Comparison of ENCODE assay signal across 1 cellular context in genomic region chr9:70123695-70124094, GRCh38.
A peak's percentile ranks its signal among the peaks of the same experiment; 100 is the strongest.
TF ChIP-seq lines count a peak whose summit lies in the region.

No MANE protein-coding gene starts in this region.

TF ChIP-seq in HepG2, 621 proteins besides CTCF, POLR2A, EP300 and RAD21:
- TF ChIP-seq USF2 (IDR thresholded peaks at IDR 0.05; ENCODE audit: low read depth, low read length) (no peak), USF2 (CRISPR knock-in tag; IDR thresholded peaks at IDR 0.05; ENCODE audit: borderline replicate concordance) (no peak), EEA1 (CRISPR knock-in tag; IDR thresholded peaks at IDR 0.05; ENCODE audit: borderline replicate concordance) (no peak), ZBTB38 (CRISPR knock-in tag; IDR thresholded peaks at IDR 0.05) (no peak), JUND (CRISPR knock-in tag; IDR thresholded peaks at IDR 0.05) (no peak), PRDM15 (CRISPR knock-in tag; IDR thresholded peaks at IDR 0.05) (no peak), PHF5A (CRISPR knock-in tag; IDR thresholded peaks at IDR 0.05; ENCODE audit: low read depth, unreplicated experiment) (no peak), CHCHD3 (CRISPR knock-in tag; IDR thresholded peaks at IDR 0.05) (no peak), HNF4A (CRISPR knock-in tag; IDR thresholded peaks at IDR 0.05) (peak; percentile 85), CEBPB (IDR thresholded peaks at IDR 0.05; ENCODE audit: borderline replicate concordance, low read depth, low read length) (peak; percentile 39; the same call in 1 of the 2 replicates), ZBTB37 (CRISPR knock-in tag; IDR thresholded peaks at IDR 0.05) (peak; percentile 45; the same call in 1 of the 2 replicates), ZBTB8A (CRISPR knock-in tag; IDR thresholded peaks at IDR 0.05; ENCODE audit: borderline replicate concordance, low read depth) (no peak), ZNF496 (CRISPR knock-in tag; IDR thresholded peaks at IDR 0.05; ENCODE audit: insufficient replicate concordance) (no peak), HNF4G (IDR thresholded peaks at IDR 0.05; ENCODE audit: borderline replicate concordance, low read depth, low read length) (peak; percentile 61; the same call in 1 of the 2 replicates), HNF4G (CRISPR knock-in tag; IDR thresholded peaks at IDR 0.05; ENCODE audit: borderline replicate concordance, low read depth) (no peak), RNF2 (conservative IDR thresholded peaks at IDR 0.05; ENCODE audit: low read depth) (no peak), CEBPG (CRISPR knock-in tag; IDR thresholded peaks at IDR 0.05) (peak; percentile 55; the same call in 1 of the 2 replicates), AHR (CRISPR knock-in tag; IDR thresholded peaks at IDR 0.05) (no peak), ESRRA (CRISPR knock-in tag; IDR thresholded peaks at IDR 0.05; ENCODE audit: low read depth) (0 out of 2 replicates have a peak, but pooled peaks have one; percentile 37), ZBTB7B (CRISPR knock-in tag; IDR thresholded peaks at IDR 0.05) (0 out of 2 replicates have a peak, but pooled peaks have one; percentile 27), GMEB1 (CRISPR knock-in tag; IDR thresholded peaks at IDR 0.05; ENCODE audit: borderline replicate concordance) (no peak), SALL1 (CRISPR knock-in tag; IDR thresholded peaks at IDR 0.05) (0 out of 2 replicates have a peak, but pooled peaks have one; percentile 24), ZHX2 (IDR thresholded peaks at IDR 0.05; ENCODE audit: low read depth) (no peak), ZHX2 (CRISPR knock-in tag; IDR thresholded peaks at IDR 0.05; ENCODE audit: borderline replicate concordance) (no peak), PAWR (CRISPR knock-in tag; IDR thresholded peaks at IDR 0.05; ENCODE audit: borderline replicate concordance) (no peak), SOX6 (IDR thresholded peaks at IDR 0.05) (no peak), SOX6 (CRISPR knock-in tag; IDR thresholded peaks at IDR 0.05) (no peak), ZMAT5 (CRISPR knock-in tag; IDR thresholded peaks at IDR 0.05; ENCODE audit: borderline replicate concordance, low read depth) (no peak), RNF219 (CRISPR knock-in tag; IDR thresholded peaks at IDR 0.05) (no peak), KLF11 (CRISPR knock-in tag; IDR thresholded peaks at IDR 0.05) (no peak), NKX3-1 (CRISPR knock-in tag; IDR thresholded peaks at IDR 0.05) (no peak), ZNF546 (CRISPR knock-in tag; conservative IDR thresholded peaks at IDR 0.05) (no peak), MIXL1 (CRISPR knock-in tag; IDR thresholded peaks at IDR 0.05) (no peak), TEAD2 (CRISPR knock-in tag; IDR thresholded peaks at IDR 0.05) (no peak), ZNF350 (CRISPR knock-in tag; IDR thresholded peaks at IDR 0.05; ENCODE audit: borderline replicate concordance, low read depth) (no peak), ZNF619 (CRISPR knock-in tag; IDR thresholded peaks at IDR 0.05) (no peak), NR2F1 (CRISPR knock-in tag; IDR thresholded peaks at IDR 0.05) (0 out of 4 replicates have a peak, but pooled peaks of 1 of the 2 experiments have one; percentile 31), SKIL (CRISPR knock-in tag; IDR thresholded peaks at IDR 0.05; ENCODE audit: borderline replicate concordance) (no peak)
TF ChIP-seq in HepG2: peak in this region for 9.
